Comparison of ENCODE assay signal across 1 cellular context in the genomic region with DNA sequence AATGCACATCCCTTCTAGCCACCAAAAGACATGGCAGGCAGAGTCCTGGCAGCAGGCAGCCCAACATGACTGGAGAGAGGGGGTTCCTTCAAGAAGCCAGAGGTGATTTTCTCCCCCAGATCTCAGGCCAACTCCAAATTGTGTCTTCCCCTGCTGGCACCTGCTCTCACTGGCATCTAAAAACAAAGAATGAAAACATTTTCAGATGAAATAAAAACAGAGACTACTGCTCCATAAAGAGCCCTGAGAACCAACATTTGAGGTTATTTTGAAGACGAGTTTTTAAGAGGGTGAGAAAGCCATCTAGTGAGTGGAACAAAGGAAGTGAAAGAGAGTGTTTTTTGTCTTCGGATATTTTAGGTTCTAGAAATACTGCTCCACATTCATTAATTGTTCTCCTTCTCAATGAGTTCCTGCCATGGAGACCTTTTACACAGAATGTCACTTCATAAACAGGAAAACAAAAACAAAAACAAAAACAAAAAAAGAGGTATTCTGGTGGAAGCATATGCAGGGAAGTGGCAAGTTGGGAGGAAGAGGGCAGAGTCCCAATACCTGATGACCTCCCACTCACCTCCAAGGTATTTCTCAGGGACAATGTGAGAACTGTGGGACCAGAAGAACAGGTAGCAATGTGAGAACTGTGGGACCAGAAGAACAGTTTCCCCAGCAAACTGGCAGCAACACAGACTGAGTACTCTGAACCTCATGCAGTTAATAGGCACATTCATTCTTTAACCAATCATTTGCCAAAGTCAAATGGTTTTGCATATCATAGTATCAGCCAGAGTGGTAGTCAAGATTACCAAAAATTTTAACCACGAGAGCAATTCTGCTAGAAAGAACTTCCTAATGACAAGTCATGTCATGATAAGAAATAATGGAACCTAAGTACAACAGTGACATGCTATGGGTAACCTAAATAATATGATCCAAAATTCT.
TF ChIP-seq lines count a peak whose summit lies in the region.

No MANE protein-coding gene starts in this region.

TF ChIP-seq in endothelial cell of umbilical vein, 7 proteins besides CTCF, POLR2A, EP300 and RAD21 (continued from another document):
- TF ChIP-seq, protein P1, sequence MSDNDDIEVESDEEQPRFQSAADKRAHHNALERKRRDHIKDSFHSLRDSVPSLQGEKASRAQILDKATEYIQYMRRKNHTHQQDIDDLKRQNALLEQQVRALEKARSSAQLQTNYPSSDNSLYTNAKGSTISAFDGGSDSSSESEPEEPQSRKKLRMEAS (IDR thresholded peaks at IDR 0.05; ENCODE audit: insufficient read depth, insufficient read length) = no peak
- no peak for TF ChIP-seq POLR2AphosphoS5 (IDR thresholded peaks at IDR 0.05; ENCODE audit: insufficient read depth, low read depth, low read length)
- TF ChIP-seq EZH2 (IDR thresholded peaks at IDR 0.05; ENCODE audit: borderline replicate concordance, low read depth, low read length, severe bottlenecking) = no peak
- no peak for TF ChIP-seq JUN (IDR thresholded peaks at IDR 0.05; ENCODE audit: borderline replicate concordance, insufficient read depth, insufficient read length, low read depth)
- no peak for TF ChIP-seq FOS (IDR thresholded peaks at IDR 0.05; ENCODE audit: borderline replicate concordance, insufficient read depth, low read length)
- TF ChIP-seq MYC (IDR thresholded peaks at IDR 0.05; ENCODE audit: low read depth, low read length) = no peak
